In genomic region chr6:110962636-110963035, GRCh38 we compare ENCODE assay signal across 4 cellular contexts. TPM values are rescaled to one million over a fixed set of nuclear protein-coding genes. Genes with fewer than 3 reads are reported as not detected.
DNase-seq lines count a peak whose midpoint lies in the region; ATAC-seq, FAIRE-seq and TF ChIP-seq lines count a peak whose summit lies in the region.
"Not testable (repeated sequence)": the region's sequence is repeated elsewhere in the genome, so short reads cannot be mapped to it uniquely, and the experiment has no call there.

No MANE protein-coding gene starts in this region.

- H3K27me3 Mint-ChIP-seq in T-helper 17 cell; endodermal cell (ENCODE audit: insufficient read depth); progenitor cell of endocrine pancreas: not testable (repeated sequence)

- not testable (repeated sequence) for FAIRE-seq in K562 (lab: Jason Lieb, UNC)

- intact Hi-C loops in K562 (cut with micrococcal nuclease): not testable (repeated sequence)

- BruUV-seq in K562 (replicated peaks; lab: Mats Ljungman, UMichigan): not testable (repeated sequence)

- not testable (repeated sequence) for DNase-seq in T-helper 17 cell; K562 (ENCODE audit: extremely low read depth in 1 of 4, low spot score in 3 of 4); progenitor cell of endocrine pancreas (ENCODE audit: low spot score, unreplicated experiment)
- peak; percentile 17 for DNase-seq in endodermal cell

- TF ChIP-seq POLR2A in K562 (conservative IDR thresholded peaks at IDR 0.05): not testable (repeated sequence)

- peaks cover 0 to 15% of the 10 kb centered on the region in 2 experiments; a peak in 4 of 5 replicates for H3K4me1 ChIP-seq in K562 (replicated peaks in 1 of 2; ENCODE audit: control insufficient read depth in 2 of 2, insufficient read depth in 2 of 2, low read length in 2 of 2)
- H3K4me1 ChIP-seq in endodermal cell (ENCODE audit: control insufficient read depth, insufficient read depth, low read length): not testable (repeated sequence)

- not testable (repeated sequence) for H3K9me1 ChIP-seq in K562 (ENCODE audit: control insufficient read depth, insufficient read depth, low read length)

- TF ChIP-seq CTCF in K562 (IDR thresholded peaks at IDR 0.05 in 2 of 3, conservative IDR thresholded peaks at IDR 0.05 in 1 of 3; ENCODE audit: insufficient read depth in 2 of 3, low read depth in 1 of 3, low read length in 3 of 3); endodermal cell (conservative IDR thresholded peaks at IDR 0.05); progenitor cell of endocrine pancreas (IDR thresholded peaks at IDR 0.05; ENCODE audit: unreplicated experiment): not testable (repeated sequence)

- H4K20me1 ChIP-seq in K562 (replicated peaks; ENCODE audit: control insufficient read depth, insufficient read depth, low read length): not testable (repeated sequence)

- ATAC-seq in T-helper 17 cell, K562: not testable (repeated sequence)

- H3K27ac ChIP-seq in K562 (ENCODE audit: extremely low read depth, low read depth, low read length); endodermal cell (ENCODE audit: low read depth, low read length): not testable (repeated sequence)

- not testable (repeated sequence) for H3K4me3 Mint-ChIP-seq in T-helper 17 cell; endodermal cell; progenitor cell of endocrine pancreas (ENCODE audit: low read depth)

- not testable (repeated sequence) for H3K4me3 ChIP-seq in K562; endodermal cell (ENCODE audit: low read length)

- peak overlapping the region; percentile 63 for H3K27ac Mint-ChIP-seq in T-helper 17 cell
- not testable (repeated sequence) for H3K27ac Mint-ChIP-seq in endodermal cell
- peak overlapping the region; percentile 73 for H3K27ac Mint-ChIP-seq in progenitor cell of endocrine pancreas

- H3K9me3 Mint-ChIP-seq in endodermal cell; progenitor cell of endocrine pancreas (ENCODE audit: low read depth): not testable (repeated sequence)

- H3K27me3 ChIP-seq in K562 (ENCODE audit: control insufficient read depth in 2 of 2, insufficient read depth in 2 of 2, low read length in 2 of 2); endodermal cell (ENCODE audit: control insufficient read depth, insufficient read depth, low read length, poor library complexity, severe bottlenecking): not testable (repeated sequence)

- H3K9ac ChIP-seq in K562 (ENCODE audit: insufficient read depth in 1 of 2, low read depth in 2 of 2, low read length in 2 of 2); endodermal cell (ENCODE audit: extremely low read depth, low read length, poor library complexity, severe bottlenecking): not testable (repeated sequence)

- H3K4me1 Mint-ChIP-seq in T-helper 17 cell; endodermal cell; progenitor cell of endocrine pancreas (ENCODE audit: low read depth): not testable (repeated sequence)

- H3K9me3 ChIP-seq in T-helper 17 cell (ENCODE audit: control insufficient read depth, low read length, poor library complexity, severe bottlenecking); endodermal cell (ENCODE audit: control insufficient read depth, low read length): not testable (repeated sequence)
- H3K9me3 ChIP-seq in K562 (replicated peaks; ENCODE audit: control insufficient read depth, insufficient read depth, low read depth, low read length): peaks cover 12% of the 10 kb centered on the region

- H2AFZ ChIP-seq in K562 (ENCODE audit: low read depth, low read length): not testable (repeated sequence)

- POLR2A ChIA-PET in K562 (lab: Yijun Ruan, JAX): interaction anchor here (1.3 kb wide), 1 partner anchor 20 kb away, joined by 4 read pairs; no protein-coding TSS in a partner anchor

- H3K4me2 ChIP-seq in K562 (ENCODE audit: insufficient read depth, low read length): not testable (repeated sequence)

- in situ Hi-C loops in K562 (cut with MboI): not testable (repeated sequence)

- TF ChIP-seq RAD21 in K562 (CRISPR knock-in tag; conservative IDR thresholded peaks at IDR 0.05 in 1 of 2, IDR thresholded peaks at IDR 0.05 in 1 of 2): not testable (repeated sequence)

- CTCF ChIA-PET in K562 (lab: Yijun Ruan, JAX; ENCODE audit: low intra/inter-chr PET ratio): not testable (repeated sequence)

- H3K36me3 Mint-ChIP-seq in T-helper 17 cell (ENCODE audit: low read depth): not testable (repeated sequence)
- H3K36me3 Mint-ChIP-seq in endodermal cell (ENCODE audit: low read depth) (peaks cover 69% of the 10 kb centered on the region), progenitor cell of endocrine pancreas (ENCODE audit: insufficient read depth) (peaks cover 34% of the 10 kb centered on the region)

- H3K36me3 ChIP-seq in K562 (ENCODE audit: control insufficient read depth, insufficient read depth, low read length) (peaks cover 68% of the 10 kb centered on the region), endodermal cell (ENCODE audit: control insufficient read depth, insufficient read depth, low read length) (peaks cover 63% of the 10 kb centered on the region)

- 97% methylated on average over 19 of the region's 20 CpGs for WGBS in K562 (ENCODE audit: insufficient coverage, low coverage, missing lambda C conversion rate)
- WGBS in endodermal cell (ENCODE audit: insufficient coverage in 1 of 2, insufficient read length in 1 of 2), 2 experiments: 91% methylated on average over 18 to 20 of the region's 20 CpGs

- H3K79me2 ChIP-seq in K562 (ENCODE audit: control insufficient read depth, insufficient read depth, low read length): peaks cover 25% of the 10 kb centered on the region

- TF ChIP-seq EP300 in K562 (IDR thresholded peaks at IDR 0.05; ENCODE audit: low read length): not testable (repeated sequence)

TF ChIP-seq in K562, 482 proteins besides CTCF, POLR2A, EP300 and RAD21:
- 0 out of 2 replicates have a peak, but pooled peaks have one; percentile 26 for TF ChIP-seq RBFOX2 (IDR thresholded peaks at IDR 0.05; ENCODE audit: low read depth, low read length)

RNA-seq across cellular contexts. Expression of gene GTF3C6, which starts 4.1 kb away (rescaled TPM):
- 10 to 100 TPM; 28.1 to 36.8 TPM for total RNA-seq in T-helper 17 cell
- total RNA-seq in K562 (2011; cell fraction: chromatin; rRNA removed; ENCODE audit: low replicate concordance): 3.0 and 10.3 TPM in 2 replicates
- 1.6 and 4.5 TPM in 2 replicates for total RNA-seq in K562 (2011; cell fraction: nucleolus; rRNA removed)
- total RNA-seq in K562 (2011; cell fraction: nucleoplasm; rRNA removed): 5.8 and 6.9 TPM in 2 replicates
- total RNA-seq in K562 (2014; rRNA removed): 85.0 and 105 TPM in 2 replicates
- 121 and 143 TPM in 2 replicates for total RNA-seq in K562 (2014; rRNA removed; fragmentation: Illumina TruSeq; extraction: Trizol)
- total RNA-seq in K562 (2015; rRNA removed; fragmentation: Illumina TruSeq; extraction: Trizol): 123 and 138 TPM in 2 replicates
- total RNA-seq in K562 (2021): 94.0 and 96.2 TPM in 2 replicates
- 22.6 and 37.6 TPM in 2 replicates for polyA plus RNA-seq in K562 (2011; rRNA removed)
- 2.8 and 9.5 TPM in 2 replicates for polyA plus RNA-seq in K562 (2011; cell fraction: cytosol; rRNA removed)
- polyA plus RNA-seq in K562 (2011; cell fraction: nucleus; rRNA removed): 4.3 and 5.7 TPM in 2 replicates
- 57.5 and 151 TPM in 2 replicates for polyA plus RNA-seq in K562 (2012)
- polyA plus RNA-seq in K562 (2014; fragmentation: Illumina TruSeq; extraction: Trizol): 128 and 140 TPM in 2 replicates
- polyA plus RNA-seq in K562 (2014; fragmentation: Nextera tagmentation; extraction: Ambion mirVana): 100 to 1,000 TPM; 105 to 127 TPM
- 86.3 and 111 TPM in 2 replicates for polyA plus RNA-seq in K562 (2014; rRNA removed)
- 27.7 and 28.1 TPM in 2 replicates for polyA minus RNA-seq in K562 (2011; rRNA and poly(A)+ RNA removed)
- polyA minus RNA-seq in K562 (2011; cell fraction: cytosol; rRNA and poly(A)+ RNA removed): 12.7 and 16.0 TPM in 2 replicates
- 2.6 and 4.7 TPM in 2 replicates for polyA minus RNA-seq in K562 (2011; cell fraction: nucleus; rRNA and poly(A)+ RNA removed)
- 100 to 1,000 TPM in 1 of 2 donors, 10 to 100 TPM in 1; 94.5 to 103 TPM for total RNA-seq in endodermal cell
- polyA plus RNA-seq in endodermal cell (2013, experiment 1 of 2): 80.0 TPM
- polyA plus RNA-seq in endodermal cell (2013, experiment 2 of 2): 80.8 TPM
- total RNA-seq in progenitor cell of endocrine pancreas: 93.9 and 94.2 TPM in 2 replicates

RNA-seq across cellular contexts. Expression of gene RPF2, which starts 19.2 kb away (rescaled TPM):
- total RNA-seq in T-helper 17 cell (1 to 10 TPM; 8.1 to 9.1 TPM), K562 (2014; rRNA removed) (66.4 and 79.7 TPM in 2 replicates), K562 (2014; rRNA removed; fragmentation: Illumina TruSeq; extraction: Trizol) (146 and 164 TPM in 2 replicates), K562 (2015; rRNA removed; fragmentation: Illumina TruSeq; extraction: Trizol) (115 and 129 TPM in 2 replicates), K562 (2021) (81.4 and 100 TPM in 2 replicates), endodermal cell (10 to 100 TPM; 30.6 to 36.4 TPM), progenitor cell of endocrine pancreas (22.2 and 23.6 TPM in 2 replicates)
- total RNA-seq in K562 (2011; cell fraction: chromatin; rRNA removed; ENCODE audit: low replicate concordance): 18.8 and 35.2 TPM in 2 replicates
- 18.2 and 20.0 TPM in 2 replicates for total RNA-seq in K562 (2011; cell fraction: nucleolus; rRNA removed)
- 27.9 and 30.2 TPM in 2 replicates for total RNA-seq in K562 (2011; cell fraction: nucleoplasm; rRNA removed)
- polyA plus RNA-seq in K562 (2011; rRNA removed) (60.4 and 106 TPM in 2 replicates), K562 (2014; fragmentation: Illumina TruSeq; extraction: Trizol) (115 and 153 TPM in 2 replicates), K562 (2014; fragmentation: Nextera tagmentation; extraction: Ambion mirVana) (100 to 1,000 TPM; 277 to 302 TPM), K562 (2014; rRNA removed) (93.6 and 94.0 TPM in 2 replicates)
- 14.8 and 31.7 TPM in 2 replicates for polyA plus RNA-seq in K562 (2011; cell fraction: cytosol; rRNA removed)
- polyA plus RNA-seq in K562 (2011; cell fraction: nucleus; rRNA removed): 9.1 and 15.5 TPM in 2 replicates
- polyA plus RNA-seq in K562 (2012): 44.4 and 75.6 TPM in 2 replicates
- polyA minus RNA-seq in K562 (2011; rRNA and poly(A)+ RNA removed): 32.8 and 35.7 TPM in 2 replicates
- 8.9 and 20.8 TPM in 2 replicates for polyA minus RNA-seq in K562 (2011; cell fraction: cytosol; rRNA and poly(A)+ RNA removed)
- 16.6 and 38.5 TPM in 2 replicates for polyA minus RNA-seq in K562 (2011; cell fraction: nucleus; rRNA and poly(A)+ RNA removed)
- 25.1 TPM for polyA plus RNA-seq in endodermal cell (2013, experiment 1 of 2)
- 24.0 TPM for polyA plus RNA-seq in endodermal cell (2013, experiment 2 of 2)
